In the genomic region with DNA sequence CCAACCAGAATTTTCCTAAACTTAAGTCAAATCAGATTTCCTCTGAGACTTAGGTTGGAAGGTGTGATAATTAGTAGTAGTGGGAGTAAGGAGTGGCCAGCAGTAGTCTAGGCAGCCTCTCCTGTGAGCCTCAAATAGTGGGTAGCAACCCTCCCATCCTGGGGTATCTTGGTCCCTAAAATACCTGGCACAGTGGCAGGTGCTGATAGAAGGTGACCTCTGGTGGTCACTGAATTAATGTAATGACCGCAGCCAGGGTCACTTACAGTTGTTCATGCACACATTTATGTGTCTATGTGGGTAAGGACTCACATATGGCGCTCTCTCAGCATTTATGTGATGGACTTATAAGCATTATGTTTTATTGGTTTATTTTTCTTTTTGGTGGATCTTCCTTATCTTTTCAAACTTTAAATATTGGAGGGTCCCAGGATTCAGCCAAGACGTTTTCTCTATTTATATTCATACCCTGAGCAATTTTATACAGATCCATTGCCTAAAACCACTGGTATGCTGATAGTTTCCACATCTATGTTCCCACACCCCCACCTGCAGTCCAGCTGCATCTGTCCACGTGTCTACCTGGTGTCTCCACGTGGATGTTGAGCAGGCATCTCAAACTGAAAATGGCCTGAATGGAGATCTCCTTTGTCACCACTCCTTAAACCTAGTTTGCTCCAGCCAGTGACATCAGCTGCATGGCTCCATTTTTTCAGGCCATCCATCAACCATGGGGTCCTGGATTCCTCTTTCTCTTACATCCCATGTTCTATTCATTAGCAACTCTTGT, we compare ENCODE assay signal across 18 cellular contexts. TPM values are rescaled to one million over a fixed set of nuclear protein-coding genes. Genes with fewer than 3 reads are reported as not detected.
DNase-seq lines count a peak whose midpoint lies in the region; ATAC-seq, FAIRE-seq and TF ChIP-seq lines count a peak whose summit lies in the region.
"Had no signal": no experiment of that assay in that cellular context is flagged by ENCODE, and none has a peak within 500 bp of the region (broad histone marks: within the 10 kb centered on the region; RNA-seq: fewer than 3 reads in every experiment).

No MANE protein-coding gene starts in this region.

- POLR2A ChIA-PET in GM10248 (lab: Yijun Ruan, JAX) = no interaction called here

- no peak for TF ChIP-seq POLR2A in gastrocnemius medialis (IDR thresholded peaks at IDR 0.05)

- peaks cover 36% of the 10 kb centered on the region for H3K4me1 ChIP-seq in cardiac muscle cell (ENCODE audit: low read depth)
- peaks cover 0 to 6% of the 10 kb centered on the region in 2 donors for H3K4me1 ChIP-seq in gastrocnemius medialis

- H3K27me3 ChIP-seq in cardiac muscle cell (no peaks in the 10 kb centered on the region), bronchial epithelial cell (ENCODE audit: control insufficient read depth, insufficient read depth, low read length) (no peaks in the 10 kb centered on the region), gastrocnemius medialis (no peaks in the 10 kb centered on the region)

- peaks cover 8% of the 10 kb centered on the region for H3K36me3 ChIP-seq in cardiac muscle cell
- H3K36me3 ChIP-seq in bronchial epithelial cell (ENCODE audit: control insufficient read depth, insufficient read depth, low read length) = no peaks in the 10 kb centered on the region
- H3K36me3 ChIP-seq in gastrocnemius medialis = no peaks in the 10 kb centered on the region

- ATAC-seq in left ventricle myocardium superior = no peak
- ATAC-seq in gastrocnemius medialis = no peak

- FAIRE-seq in bronchial epithelial cell (lab: Jason Lieb, UNC) = peak; percentile 13
- FAIRE-seq: A204.1 had no signal

- intact Hi-C loops in left ventricle myocardium superior (cut with micrococcal nuclease) = no loop called here
- intact Hi-C loops in gastrocnemius medialis (cut with DNase I; ENCODE audit: low total_unique reads) = no loop called here

- H3K4me3 ChIP-seq in cardiac muscle cell (no peak overlapping the region), bronchial epithelial cell (ENCODE audit: low read depth, low read length) (no peak overlapping the region), gastrocnemius medialis (no peak overlapping the region)

- in situ Hi-C loops in gastrocnemius medialis (cut with MboI; ENCODE audit: low sequenced_read_pairs in 4 of 4) = no loop called here

- CTCF ChIA-PET in GM10248 (lab: Yijun Ruan, JAX) = interaction anchor here (5.0 kb wide), 1 partner anchor 8 kb away, joined by 42 read pairs; no protein-coding TSS in a partner anchor

- H3K9me3 ChIP-seq in cardiac muscle cell (ENCODE audit: low read depth) = no peaks in the 10 kb centered on the region
- no peaks in the 10 kb centered on the region for H3K9me3 ChIP-seq in gastrocnemius medialis

- DNase-seq in cardiac muscle cell (ENCODE audit: low read depth in 1 of 2, low spot score in 1 of 2) (no peak), left ventricle myocardium superior (no peak), bronchial epithelial cell (ENCODE audit: low read depth) (no peak), gastrocnemius medialis (no peak), GM10248 (ENCODE audit: extremely low spot score) (no peak), NCI-H1105 (lab: John Stamatoyannopoulos, UW) (no peak), NCI-H187 (lab: John Stamatoyannopoulos, UW) (no peak), retina (no peak)
- DNase-seq: COR-L47, DMS153, HCEC 1CT, NCI-H1417 treated with DMSO at 0.1 percent for 48 hours, NCI-H2029 treated with DMSO at 0.1 percent for 48 hours, NCI-H524, OCI-M1 had no signal

- TF ChIP-seq CTCF in cardiac muscle cell (IDR thresholded peaks at IDR 0.05; ENCODE audit: low read depth, low read length) = no peak
- TF ChIP-seq CTCF in bronchial epithelial cell (IDR thresholded peaks at IDR 0.05; ENCODE audit: insufficient read depth, low read length, severe bottlenecking) = no peak
- TF ChIP-seq CTCF in gastrocnemius medialis (IDR thresholded peaks at IDR 0.05 in 4 of 5, conservative IDR thresholded peaks at IDR 0.05 in 1 of 5) = no peak
- TF ChIP-seq CTCF in GM10248 (IDR thresholded peaks at IDR 0.05; ENCODE audit: control extremely low read depth, extremely low read depth, low read depth, missing control alignments) = no peak

- H3K27ac ChIP-seq in cardiac muscle cell (peak overlapping the region; percentile 54), gastrocnemius medialis (peak overlapping the region; percentile 27 to 63 (median 40))

RNA-seq across cellular contexts. Expression of gene BMPER, which starts 18.3 kb away (rescaled TPM):
- total RNA-seq in cardiac muscle cell (55.1 and 138 TPM in 2 replicates), left ventricle myocardium superior (0.59 TPM), bronchial epithelial cell (0.13 and 0.26 TPM in 2 replicates), gastrocnemius medialis (10 to 100 TPM in 1 of 4 donors, 1 to 10 TPM in 3; 1.7 to 11.0 (median 4.5) TPM)
- polyA plus RNA-seq in cardiac muscle cell = 53.6 and 95.3 TPM in 2 replicates
- total RNA-seq: HT-29 had no signal
- polyA plus RNA-seq: CD14-positive monocyte had no signal
